Comparison of ENCODE assay signal across 4 cellular contexts in genomic region chr21:23307065-23307464, GRCh38.
TF ChIP-seq lines count a peak whose summit lies in the region.

No MANE protein-coding gene starts in this region.

TF ChIP-seq in HepG2, 621 proteins besides CTCF, POLR2A, EP300 and RAD21:
- TF ChIP-seq ZNF557 (CRISPR knock-in tag; IDR thresholded peaks at IDR 0.05) = no peak
- TF ChIP-seq MAFK (conservative IDR thresholded peaks at IDR 0.05 in 1 of 2, IDR thresholded peaks at IDR 0.05 in 1 of 2; ENCODE audit: low read length in 2 of 2) = peak in 1 of 2 experiments; percentile 77; a peak in 3 of 4 replicates
- peak; percentile 56 for TF ChIP-seq MAFF (IDR thresholded peaks at IDR 0.05; ENCODE audit: low read depth, low read length)

TF ChIP-seq in A549, 52 proteins besides CTCF, POLR2A, EP300 and RAD21:
- TF ChIP-seq MAZ (IDR thresholded peaks at IDR 0.05; ENCODE audit: borderline replicate concordance, low read depth, low read length) = no peak
- TF ChIP-seq MAFK (IDR thresholded peaks at IDR 0.05; ENCODE audit: partially characterized antibody) = peak; percentile 24

TF ChIP-seq in IMR-90, 13 proteins besides CTCF, POLR2A, EP300 and RAD21:
- TF ChIP-seq MAFK (IDR thresholded peaks at IDR 0.05; ENCODE audit: low read depth, low read length) = peak; percentile 61
- TF ChIP-seq CHD1 (IDR thresholded peaks at IDR 0.05; ENCODE audit: low read depth, low read length) = no peak
TF ChIP-seq in IMR-90: peak in this region for 1.

TF ChIP-seq in K562, 482 proteins besides CTCF, POLR2A, EP300 and RAD21:
- TF ChIP-seq MAFF (IDR thresholded peaks at IDR 0.05; ENCODE audit: low read length) (peak; percentile 21; the same call in 1 of the 2 replicates), ZNF316 (IDR thresholded peaks at IDR 0.05) (0 out of 2 replicates have a peak, but pooled peaks have one; percentile 34), C11orf30 (IDR thresholded peaks at IDR 0.05; ENCODE audit: low read depth) (peak; percentile 24; the same call in 1 of the 2 replicates), MAFK (IDR thresholded peaks at IDR 0.05; ENCODE audit: low read length) (peak; percentile 31; the same call in 1 of the 2 replicates), MTA2 (IDR thresholded peaks at IDR 0.05; ENCODE audit: low read depth) (no peak)
